Comparison of ENCODE assay signal across 14 cellular contexts in genomic region chr6:154537942-154538341, GRCh38. TPM values are rescaled to one million over a fixed set of nuclear protein-coding genes. Genes with fewer than 3 reads are reported as not detected.
"Had no signal": no experiment of that assay in that cellular context is flagged by ENCODE, and none has a peak within 500 bp of the region (broad histone marks: within the 10 kb centered on the region; RNA-seq: fewer than 3 reads in every experiment).

No MANE protein-coding gene starts in this region.

- H3K4me1 ChIP-seq: gastroesophageal sphincter, parathyroid adenoma had no signal

- H3K36me3 ChIP-seq: gastroesophageal sphincter, tibial artery had no signal

- H3K4me3 ChIP-seq: coronary artery, gastroesophageal sphincter, lung, tibial artery had no signal

- H3K9me3 Mint-ChIP-seq: activated CD4-positive, alpha-beta memory T cell treated with anti-CD3 and anti-CD28 coated beads, Interleukin-2, amount 10 ng/mL, durations not matched to agents 7 days and 5 days; activated T-cell treated with anti-CD3 and anti-CD28 coated beads, Interleukin-2, amount 50 U/mL, for 72 hours; natural killer cell treated with Interleukin-12 subunit alpha and Interleukin-12 subunit beta and Interleukin-15 and Interleukin-18, amount 100 ng/mL, for 72 hours; stimulated activated memory B cell treated with anti-CD40 and anti-IgM and Interleukin-4, amounts not matched to agents 10 μg/mL and 1 μg/mL and 100 μg/mL, for 72 hours had no signal

- H3K4me3 Mint-ChIP-seq: activated CD4-positive, alpha-beta memory T cell treated with anti-CD3 and anti-CD28 coated beads, Interleukin-2, amount 10 ng/mL, durations not matched to agents 7 days and 5 days; activated T-cell treated with anti-CD3 and anti-CD28 coated beads, Interleukin-2, amount 50 U/mL, for 72 hours; natural killer cell treated with Interleukin-12 subunit alpha and Interleukin-12 subunit beta and Interleukin-15 and Interleukin-18, amount 100 ng/mL, for 72 hours; stimulated activated memory B cell treated with anti-CD40 and anti-IgM and Interleukin-4, amounts not matched to agents 10 μg/mL and 1 μg/mL and 100 μg/mL, for 72 hours had no signal

- H2AFZ ChIP-seq: parathyroid adenoma had no signal

- DNase-seq: activated CD4-positive, alpha-beta memory T cell treated with anti-CD3 and anti-CD28 coated beads, Interleukin-2, amount 10 ng/mL, durations not matched to agents 7 days and 5 days; activated CD8-positive, alpha-beta memory T cell treated with anti-CD3 and anti-CD28 coated beads, Interleukin-2, amount 50 U/mL, for 4 hours; activated naive CD4-positive, alpha-beta T cell; activated T-cell treated with anti-CD3 and anti-CD28 coated beads, Interleukin-2, amount 50 U/mL, for 72 hours; effector CD8-positive, alpha-beta T cell; T-helper 9 cell; tibial artery had no signal

- ATAC-seq: activated T-cell treated with anti-CD3 and anti-CD28 coated beads, Interleukin-2, amount 50 U/mL, for 72 hours; gastroesophageal sphincter; natural killer cell treated with Interleukin-12 subunit alpha and Interleukin-12 subunit beta and Interleukin-15 and Interleukin-18, amount 100 ng/mL, for 72 hours; stimulated activated memory B cell treated with anti-CD40 and anti-IgM and Interleukin-4, amounts not matched to agents 10 μg/mL and 1 μg/mL and 100 μg/mL, for 72 hours had no signal

- H3K36me3 Mint-ChIP-seq: natural killer cell treated with Interleukin-12 subunit alpha and Interleukin-12 subunit beta and Interleukin-15 and Interleukin-18, amount 100 ng/mL, for 72 hours; stimulated activated memory B cell treated with anti-CD40 and anti-IgM and Interleukin-4, amounts not matched to agents 10 μg/mL and 1 μg/mL and 100 μg/mL, for 72 hours had no signal

- H3K27ac Mint-ChIP-seq: activated CD4-positive, alpha-beta memory T cell treated with anti-CD3 and anti-CD28 coated beads, Interleukin-2, amount 10 ng/mL, durations not matched to agents 7 days and 5 days; activated T-cell treated with anti-CD3 and anti-CD28 coated beads, Interleukin-2, amount 50 U/mL, for 72 hours; natural killer cell treated with Interleukin-12 subunit alpha and Interleukin-12 subunit beta and Interleukin-15 and Interleukin-18, amount 100 ng/mL, for 72 hours; stimulated activated memory B cell treated with anti-CD40 and anti-IgM and Interleukin-4, amounts not matched to agents 10 μg/mL and 1 μg/mL and 100 μg/mL, for 72 hours had no signal

- H3K9ac ChIP-seq: parathyroid adenoma had no signal

- H3K9me3 ChIP-seq: gastroesophageal sphincter, tibial artery had no signal

- H3K27ac ChIP-seq: coronary artery, gastroesophageal sphincter, parathyroid adenoma, tibial artery, VCaP had no signal

- H3K27me3 Mint-ChIP-seq: stimulated activated memory B cell treated with anti-CD40 and anti-IgM and Interleukin-4, amounts not matched to agents 10 μg/mL and 1 μg/mL and 100 μg/mL, for 72 hours had no signal

- H3K79me2 ChIP-seq: parathyroid adenoma had no signal

- H3K4me1 Mint-ChIP-seq: activated CD4-positive, alpha-beta memory T cell treated with anti-CD3 and anti-CD28 coated beads, Interleukin-2, amount 10 ng/mL, durations not matched to agents 7 days and 5 days; stimulated activated memory B cell treated with anti-CD40 and anti-IgM and Interleukin-4, amounts not matched to agents 10 μg/mL and 1 μg/mL and 100 μg/mL, for 72 hours had no signal

- H3K27me3 ChIP-seq: gastroesophageal sphincter, tibial artery had no signal

RNA-seq across cellular contexts. Expression of gene CNKSR3, which starts 27.5 kb away (rescaled TPM):
- total RNA-seq: activated CD4-positive, alpha-beta memory T cell treated with anti-CD3 and anti-CD28 coated beads, Interleukin-2, amount 10 ng/mL, durations not matched to agents 7 days and 5 days had no signal
